ENCODE assay signal across 26 cellular contexts in the genomic region with DNA sequence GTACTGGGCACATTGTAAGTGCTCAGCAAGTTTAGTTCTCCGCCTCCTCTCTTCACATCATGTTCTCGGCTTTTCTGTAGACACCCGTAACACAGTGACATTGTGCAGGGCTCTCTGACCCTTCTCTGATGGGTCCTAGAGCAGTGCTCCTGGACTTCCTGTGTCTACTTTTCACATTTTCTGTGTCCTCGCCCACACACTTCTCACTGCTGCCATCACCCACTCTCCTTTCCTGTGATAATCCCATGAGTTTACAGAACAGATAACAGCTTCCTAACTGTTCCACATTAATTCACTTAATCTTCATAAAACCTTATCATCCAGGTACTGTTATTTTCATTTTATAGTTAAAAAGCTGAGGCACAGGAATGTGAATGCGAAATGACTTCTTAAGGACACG. TPM values are rescaled to one million over a fixed set of nuclear protein-coding genes. Genes with fewer than 3 reads are reported as not detected.
DNase-seq lines count a peak whose midpoint lies in the region; ATAC-seq and TF ChIP-seq lines count a peak whose summit lies in the region.
"Had no signal": no experiment of that assay in that cellular context is flagged by ENCODE, and none has a peak within 500 bp of the region (broad histone marks: within the 10 kb centered on the region; RNA-seq: fewer than 3 reads in every experiment).

No MANE protein-coding gene starts in this region.

- H3K36me3 Mint-ChIP-seq in activated T-cell treated with anti-CD3 and anti-CD28 coated beads, Interleukin-2, amount 50 U/mL, for 24 hours (ENCODE audit: low read depth), result peaks cover 40% of the 10 kb centered on the region
- peaks cover 35% of the 10 kb centered on the region for H3K36me3 Mint-ChIP-seq in CD8-positive, alpha-beta T cell
- H3K36me3 Mint-ChIP-seq in T-helper 17 cell (ENCODE audit: low read depth), result peaks cover 2% of the 10 kb centered on the region
- H3K36me3 Mint-ChIP-seq in T-helper 2 cell treated with Interferon-gamma antibody and Interleukin-4, amounts not matched to agents 5 μg/mL and 100 μg/mL, for 36 hours (ENCODE audit: low read depth), result peaks cover 17% of the 10 kb centered on the region
- peaks cover 12% of the 10 kb centered on the region for H3K36me3 Mint-ChIP-seq in endothelial cell (ENCODE audit: low read depth, unreplicated experiment)

- ATAC-seq in CD8-positive, alpha-beta T cell, result no peak
- ATAC-seq in T-helper 17 cell, result no peak
- ATAC-seq: A549, GM12878 had no signal

- H3K9me3 Mint-ChIP-seq in activated T-cell treated with anti-CD3 and anti-CD28 coated beads, Interleukin-2, amount 50 U/mL, for 24 hours, result no peaks in the 10 kb centered on the region
- H3K9me3 Mint-ChIP-seq in CD8-positive, alpha-beta T cell, result no peaks in the 10 kb centered on the region
- H3K9me3 Mint-ChIP-seq in T-helper 2 cell treated with Interferon-gamma antibody and Interleukin-4, amounts not matched to agents 5 μg/mL and 100 μg/mL, for 36 hours, result no peaks in the 10 kb centered on the region
- no peaks in the 10 kb centered on the region for H3K9me3 Mint-ChIP-seq in endothelial cell (ENCODE audit: unreplicated experiment)
- H3K9me3 Mint-ChIP-seq: CD4-positive, alpha-beta T cell; CD8-positive, alpha-beta memory T cell had no signal

- H3K4me3 Mint-ChIP-seq in activated T-cell treated with anti-CD3 and anti-CD28 coated beads, Interleukin-2, amount 50 U/mL, for 24 hours, result no peak overlapping the region
- H3K4me3 Mint-ChIP-seq in CD8-positive, alpha-beta T cell, result no peak overlapping the region
- H3K4me3 Mint-ChIP-seq in T-helper 17 cell (no peak overlapping the region), endothelial cell (ENCODE audit: unreplicated experiment) (no peak overlapping the region)
- H3K4me3 Mint-ChIP-seq in T-helper 2 cell treated with Interferon-gamma antibody and Interleukin-4, amounts not matched to agents 5 μg/mL and 100 μg/mL, for 36 hours, result no peak overlapping the region
- H3K4me3 Mint-ChIP-seq: B cell; CD4-positive, alpha-beta T cell; CD8-positive, alpha-beta memory T cell had no signal

- H3K27me3 Mint-ChIP-seq in activated T-cell treated with anti-CD3 and anti-CD28 coated beads, Interleukin-2, amount 50 U/mL, for 24 hours, result peaks cover 14% of the 10 kb centered on the region
- peaks cover 6% of the 10 kb centered on the region for H3K27me3 Mint-ChIP-seq in CD8-positive, alpha-beta T cell (ENCODE audit: low read depth)
- H3K27me3 Mint-ChIP-seq in T-helper 17 cell (peaks cover 17% of the 10 kb centered on the region), endothelial cell (ENCODE audit: unreplicated experiment) (peaks cover 14% of the 10 kb centered on the region)
- peaks cover 18% of the 10 kb centered on the region for H3K27me3 Mint-ChIP-seq in T-helper 2 cell treated with Interferon-gamma antibody and Interleukin-4, amounts not matched to agents 5 μg/mL and 100 μg/mL, for 36 hours (ENCODE audit: low read depth)

- CTCF ChIA-PET in CD8-positive, alpha-beta T cell (lab: Charles Lee), result no interaction called here

- no peak overlapping the region for H3K27ac ChIP-seq in CD8-positive, alpha-beta T cell (ENCODE audit: low read depth, low read length)
- H3K27ac ChIP-seq: 22Rv1; A549; BLaER1 treated with 17β-estradiol and CSF1 and Interleukin-3, amounts not matched to agents 10 nM and 100 nM; C4-2B had no signal

- peak overlapping the region; percentile 45 for H3K27ac Mint-ChIP-seq in activated T-cell treated with anti-CD3 and anti-CD28 coated beads, Interleukin-2, amount 50 U/mL, for 24 hours
- peak overlapping the region; percentile 0 for H3K27ac Mint-ChIP-seq in CD8-positive, alpha-beta T cell
- H3K27ac Mint-ChIP-seq in T-helper 17 cell, result peak overlapping the region; percentile 48
- H3K27ac Mint-ChIP-seq in T-helper 2 cell treated with Interferon-gamma antibody and Interleukin-4, amounts not matched to agents 5 μg/mL and 100 μg/mL, for 36 hours, result no peak overlapping the region
- no peak overlapping the region for H3K27ac Mint-ChIP-seq in endothelial cell (ENCODE audit: unreplicated experiment)
- H3K27ac Mint-ChIP-seq: B cell; CD4-positive, alpha-beta T cell had no signal

- peaks cover 4% of the 10 kb centered on the region for H3K27me3 ChIP-seq in CD8-positive, alpha-beta T cell (ENCODE audit: insufficient read depth, low read length)

- H3K4me1 Mint-ChIP-seq in activated T-cell treated with anti-CD3 and anti-CD28 coated beads, Interleukin-2, amount 50 U/mL, for 24 hours (ENCODE audit: low read depth), result no peaks in the 10 kb centered on the region
- no peaks in the 10 kb centered on the region for H3K4me1 Mint-ChIP-seq in CD8-positive, alpha-beta T cell (ENCODE audit: low read depth)
- H3K4me1 Mint-ChIP-seq in T-helper 17 cell, result peaks cover 5% of the 10 kb centered on the region
- H3K4me1 Mint-ChIP-seq in T-helper 2 cell treated with Interferon-gamma antibody and Interleukin-4, amounts not matched to agents 5 μg/mL and 100 μg/mL, for 36 hours (ENCODE audit: low read depth), result no peaks in the 10 kb centered on the region
- H3K4me1 Mint-ChIP-seq in endothelial cell (ENCODE audit: unreplicated experiment), result no peaks in the 10 kb centered on the region
- H3K4me1 Mint-ChIP-seq: B cell had no signal

- no peak for TF ChIP-seq CTCF in CD8-positive, alpha-beta T cell (IDR thresholded peaks at IDR 0.05)
- no peak for TF ChIP-seq CTCF in endothelial cell (IDR thresholded peaks at IDR 0.05; ENCODE audit: unreplicated experiment)

- POLR2A ChIA-PET in CD8-positive, alpha-beta T cell (lab: Charles Lee), result no interaction called here

- H3K4me3 ChIP-seq in CD8-positive, alpha-beta T cell (ENCODE audit: low read depth, low read length), result no peak overlapping the region
- H3K4me3 ChIP-seq: A549; BLaER1 treated with 17β-estradiol and CSF1 and Interleukin-3, amounts not matched to agents 10 nM and 100 nM; GM12878 had no signal

- H3K4me1 ChIP-seq in CD8-positive, alpha-beta T cell (ENCODE audit: insufficient read depth, low read length), result no peaks in the 10 kb centered on the region
- H3K4me1 ChIP-seq: A549; BLaER1 treated with 17β-estradiol and CSF1 and Interleukin-3, amounts not matched to agents 10 nM and 100 nM had no signal

- intact Hi-C loops in CD8-positive, alpha-beta T cell (cut with DNase I, micrococcal nuclease), result no loop called here

- DNase-seq in activated T-cell treated with anti-CD3 and anti-CD28 coated beads, Interleukin-2, amount 50 U/mL, for 24 hours, result no peak
- DNase-seq in activated T-cell treated with anti-CD3 and anti-CD28 coated beads for 4 hours (no peak), T-helper 17 cell (no peak), islet precursor cell (peak; percentile 6), endothelial cell (ENCODE audit: low spot score) (no peak), NCI-H748 treated with DMSO at 0.1 percent for 48 hours (lab: John Stamatoyannopoulos, UW) (no peak)
- no peak for DNase-seq in CD8-positive, alpha-beta T cell
- no peak for DNase-seq in T-helper 2 cell treated with Interferon-gamma antibody and Interleukin-4, amounts not matched to agents 5 μg/mL and 100 μg/mL, for 36 hours (ENCODE audit: low spot score)
- DNase-seq: AML-193; CD4-positive, alpha-beta T cell; CD8-positive, alpha-beta memory T cell; COR-L47; DMS 273 treated with DMSO at 0.1 percent for 48 hours; DMS153; DMS53; DMS79; DND-41; EL; GDM1 had no signal

- H3K9me3 ChIP-seq in CD8-positive, alpha-beta T cell (ENCODE audit: low read length), result no peaks in the 10 kb centered on the region
- H3K9me3 ChIP-seq in T-helper 17 cell (ENCODE audit: control insufficient read depth, low read length, poor library complexity, severe bottlenecking), result no peaks in the 10 kb centered on the region
- H3K9me3 ChIP-seq: A549; BLaER1 treated with 17β-estradiol and CSF1 and Interleukin-3, amounts not matched to agents 10 nM and 100 nM had no signal

- peaks cover 8% of the 10 kb centered on the region for H3K36me3 ChIP-seq in CD8-positive, alpha-beta T cell (ENCODE audit: insufficient read depth, low read length)

RNA-seq across cellular contexts. Expression of a gene that starts 13.2 kb away (rescaled TPM):
- total RNA-seq in CD8-positive, alpha-beta T cell, result not detected
- total RNA-seq in T-helper 17 cell (not detected), endothelial cell (ENCODE audit: unreplicated experiment) (not detected)
- total RNA-seq: B cell; CD4-positive, alpha-beta T cell; CD8-positive, alpha-beta memory T cell; G401; GM12878 had no signal

Comparison
In these comparisons a context has a peak if more than half of its experiments do, and no peak if none do; other contexts are left out.
1. H3K27ac Mint-ChIP-seq: peak in activated T-cell treated with anti-CD3 and anti-CD28 coated beads, Interleukin-2, amount 50 U/mL, for 24 hours (single experiment), CD8-positive, alpha-beta T cell (single experiment) and T-helper 17 cell (single experiment); none in T-helper 2 cell treated with Interferon-gamma antibody and Interleukin-4, amounts not matched to agents 5 μg/mL and 100 μg/mL, for 36 hours (single experiment) and endothelial cell (single experiment).